In the genomic region with DNA sequence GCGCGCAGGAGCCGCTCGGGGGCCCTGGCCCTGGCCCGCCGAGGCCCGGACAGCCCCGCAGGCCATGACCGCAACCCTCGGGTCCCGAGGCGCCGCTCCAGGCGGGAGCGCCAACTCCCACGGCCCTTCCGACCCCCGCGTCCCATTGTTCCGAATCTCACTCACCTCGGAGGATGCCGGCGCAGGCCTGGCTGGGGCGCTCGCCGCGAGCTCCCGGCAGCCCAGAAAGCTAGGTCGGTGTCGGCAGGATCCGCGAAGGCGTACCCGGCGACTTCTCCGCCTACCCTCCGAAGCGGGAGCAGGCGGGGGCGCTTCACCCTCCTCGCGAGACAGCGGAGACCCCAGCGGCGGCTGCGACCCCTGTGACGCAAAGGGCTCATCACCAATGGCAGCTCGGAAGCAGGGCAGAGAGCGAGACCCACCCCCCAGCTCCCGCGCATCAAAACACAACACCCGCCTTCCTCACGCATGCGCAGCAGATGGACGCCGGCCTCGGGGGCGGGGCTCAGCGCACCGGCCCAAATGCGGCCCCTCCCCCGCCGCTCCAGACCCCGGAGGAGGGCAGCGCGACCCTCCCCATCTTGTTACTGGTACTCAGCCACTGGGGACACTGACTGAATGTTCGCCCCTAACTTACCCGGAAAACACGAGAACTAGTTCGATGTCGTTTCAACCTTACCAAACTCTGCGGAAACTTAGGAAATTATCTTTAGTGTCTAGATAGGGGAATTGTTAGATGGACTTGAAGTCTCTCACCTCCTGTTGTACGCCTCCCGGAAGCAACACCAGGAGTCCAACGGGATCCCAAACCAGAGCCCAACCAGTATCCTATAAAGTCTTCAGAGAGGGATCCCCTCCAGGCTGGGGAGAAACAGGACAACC, we compare ENCODE assay signal across 8 cellular contexts. TPM values are rescaled to one million over a fixed set of nuclear protein-coding genes. Genes with fewer than 3 reads are reported as not detected.
A peak's percentile ranks its signal among the peaks of the same experiment; 100 is the strongest.
DNase-seq lines count a peak whose midpoint lies in the region; ATAC-seq and TF ChIP-seq lines count a peak whose summit lies in the region.

No MANE protein-coding gene starts in this region.

- no peaks in the 10 kb centered on the region for H3K36me3 ChIP-seq in CD4-positive, alpha-beta memory T cell (ENCODE audit: insufficient read depth, low read length)
- H3K36me3 ChIP-seq in lower lobe of right lung = no peaks in the 10 kb centered on the region

- no peaks in the 10 kb centered on the region for H3K27me3 Mint-ChIP-seq in CD4-positive, alpha-beta memory T cell
- no peaks in the 10 kb centered on the region for H3K27me3 Mint-ChIP-seq in activated CD8-positive, alpha-beta T cell treated with anti-CD3 and anti-CD28 coated beads for 36 hours

- H3K4me3 Mint-ChIP-seq in CD4-positive, alpha-beta memory T cell = peak overlapping the region; percentile 92 to 99 (median 97)
- peak overlapping the region; percentile 86 for H3K4me3 Mint-ChIP-seq in activated CD8-positive, alpha-beta T cell treated with anti-CD3 and anti-CD28 coated beads for 36 hours

- peaks cover 27 to 66% (median 49%) of the 10 kb centered on the region in 4 donors for H3K4me1 Mint-ChIP-seq in CD4-positive, alpha-beta memory T cell
- H3K4me1 Mint-ChIP-seq in activated CD8-positive, alpha-beta T cell treated with anti-CD3 and anti-CD28 coated beads for 36 hours (ENCODE audit: low read depth) = peaks cover 50% of the 10 kb centered on the region

- TF ChIP-seq CTCF in activated CD8-positive, alpha-beta T cell treated with anti-CD3 and anti-CD28 coated beads for 36 hours (IDR thresholded peaks at IDR 0.05) = no peak
- TF ChIP-seq CTCF in lower lobe of right lung (IDR thresholded peaks at IDR 0.05) = no peak

- intact Hi-C loops in CD4-positive, alpha-beta memory T cell (cut with micrococcal nuclease) = loop anchor here (1.0 to 2.0 kb wide), 2 partner anchors 25 to 714 kb away; partner anchors contain the start of genes BAG1, CHMP5 and RIGI
- intact Hi-C loops in activated CD8-positive, alpha-beta T cell treated with anti-CD3 and anti-CD28 coated beads for 36 hours (cut with micrococcal nuclease) = loop anchor here (2.0 kb wide), 1 partner anchor 24 kb away; the partner anchor contains the start of gene RIGI
- intact Hi-C loops in lower lobe of right lung (cut with DNase I) = no loop called here

- peaks cover 46% of the 10 kb centered on the region for H3K4me1 ChIP-seq in CD4-positive, alpha-beta memory T cell (ENCODE audit: insufficient read depth, low read length)
- peaks cover 22% of the 10 kb centered on the region for H3K4me1 ChIP-seq in lower lobe of right lung

- no peaks in the 10 kb centered on the region for H3K27me3 ChIP-seq in CD4-positive, alpha-beta memory T cell (ENCODE audit: insufficient read depth, low read length)
- no peaks in the 10 kb centered on the region for H3K27me3 ChIP-seq in lower lobe of right lung (ENCODE audit: low read depth)

- H3K4me3 ChIP-seq in CD4-positive, alpha-beta memory T cell (ENCODE audit: low read length in 2 of 2) = peak overlapping the region; percentile 93 to 98
- peak overlapping the region; percentile 79 for H3K4me3 ChIP-seq in lower lobe of right lung

- peak; percentile 95 to 99 (median 95) for DNase-seq in CD4-positive, alpha-beta memory T cell
- peak; percentile 85 for DNase-seq in HK-2 (ENCODE audit: unreplicated experiment)
- DNase-seq in NCI-H82 treated with DMSO at 0.1 percent for 48 hours (lab: John Stamatoyannopoulos, UW; ENCODE audit: unreplicated experiment) = peak; percentile 84
- DNase-seq in activated CD8-positive, alpha-beta T cell treated with anti-CD3 and anti-CD28 coated beads for 36 hours = peak; percentile 95
- DNase-seq in ecto neural progenitor cell (ENCODE audit: low spot score) = peak; percentile 98
- peak; percentile 92 for DNase-seq in lower lobe of right lung
- peak; percentile 87 to 88 (median 88) for DNase-seq in stimulated activated CD4-positive, alpha-beta T cell treated with anti-CD3 and anti-CD28 coated beads, TNF-alpha, amount 100 ng/mL, for 24 hours (ENCODE audit: low read depth in 3 of 3)

- H3K27ac Mint-ChIP-seq in CD4-positive, alpha-beta memory T cell = peak overlapping the region; percentile 92 to 100 (median 98)
- peak overlapping the region; percentile 100 for H3K27ac Mint-ChIP-seq in activated CD8-positive, alpha-beta T cell treated with anti-CD3 and anti-CD28 coated beads for 36 hours

- CTCF ChIA-PET in CD4-positive, alpha-beta memory T cell (lab: Charles Lee; ENCODE audit: partially characterized antibody) = interaction anchor here (0.9 to 5.8 kb wide), 12 partner anchors 13 to 172 kb away, joined by 3 to 72 read pairs (median 11); partner anchors contain the start of genes ACO1, NDUFB6 and RIGI
- CTCF ChIA-PET in activated CD8-positive, alpha-beta T cell treated with anti-CD3 and anti-CD28 coated beads for 36 hours (lab: Charles Lee) = interaction anchor here (0.6 to 3.7 kb wide), 8 partner anchors 15 to 594 kb away, joined by 3 to 22 read pairs (median 6); partner anchors contain the start of genes NDUFB6 and RIGI

- H3K9me3 ChIP-seq in CD4-positive, alpha-beta memory T cell (ENCODE audit: control insufficient read depth in 1 of 2, low read length in 2 of 2) = no peaks in the 10 kb centered on the region
- no peaks in the 10 kb centered on the region for H3K9me3 ChIP-seq in lower lobe of right lung

- POLR2A ChIA-PET in CD4-positive, alpha-beta memory T cell (lab: Charles Lee; ENCODE audit: partially characterized antibody) = interaction anchor here (0.8 to 4.7 kb wide), 14 partner anchors 10 to 474 kb away, joined by 3 to 69 read pairs (median 8); partner anchors contain the start of genes ACO1, DNAJA1, NDUFB6 and RIGI
- POLR2A ChIA-PET in activated CD8-positive, alpha-beta T cell treated with anti-CD3 and anti-CD28 coated beads for 36 hours (lab: Charles Lee) = interaction anchor here (0.7 to 2.7 kb wide), 8 partner anchors 10 to 474 kb away, joined by 3 to 13 read pairs (median 5); partner anchors contain the start of genes DNAJA1, NDUFB6 and RIGI

- peaks cover under 1 to 30% of the 10 kb centered on the region in 2 donors for H3K36me3 Mint-ChIP-seq in CD4-positive, alpha-beta memory T cell
- H3K36me3 Mint-ChIP-seq in activated CD8-positive, alpha-beta T cell treated with anti-CD3 and anti-CD28 coated beads for 36 hours (ENCODE audit: low read depth) = peaks cover 37% of the 10 kb centered on the region

- peaks cover 0 to 3% (median 0%) of the 10 kb centered on the region in 8 donors for H3K9me3 Mint-ChIP-seq in CD4-positive, alpha-beta memory T cell
- H3K9me3 Mint-ChIP-seq in activated CD8-positive, alpha-beta T cell treated with anti-CD3 and anti-CD28 coated beads for 36 hours = no peaks in the 10 kb centered on the region

- ATAC-seq in GM19455 (IDR thresholded peaks at IDR 0.05; ENCODE audit: unreplicated experiment) = peak; percentile 61
- peak; percentile 72 for ATAC-seq in activated CD8-positive, alpha-beta T cell treated with anti-CD3 and anti-CD28 coated beads for 36 hours
- peak; percentile 91 to 93 for ATAC-seq in lower lobe of right lung

- H3K27ac ChIP-seq in CD4-positive, alpha-beta memory T cell (ENCODE audit: low read depth, low read length) = peak overlapping the region; percentile 88
- peak overlapping the region; percentile 89 for H3K27ac ChIP-seq in lower lobe of right lung

RNA-seq across cellular contexts. Expression of gene SMIM27, which starts 1.3 kb away (rescaled TPM):
- 10 to 100 TPM; 32.1 to 37.8 TPM for total RNA-seq in CD4-positive, alpha-beta memory T cell
- 100 to 1,000 TPM in 1 of 2 donors, 10 to 100 TPM in 1; 42.4 to 115 TPM for polyA plus RNA-seq in CD4-positive, alpha-beta memory T cell
- 10 to 100 TPM; 28.0 to 30.9 TPM for total RNA-seq in activated CD8-positive, alpha-beta T cell treated with anti-CD3 and anti-CD28 coated beads for 36 hours
- total RNA-seq in lower lobe of right lung = 12.3 TPM

RNA-seq across cellular contexts. Expression of gene TOPORS, which starts 1.5 kb away (rescaled TPM):
- 10 to 100 TPM; 24.1 to 24.6 TPM for total RNA-seq in CD4-positive, alpha-beta memory T cell
- 10 to 100 TPM; 24.4 to 32.4 TPM for polyA plus RNA-seq in CD4-positive, alpha-beta memory T cell
- total RNA-seq in activated CD8-positive, alpha-beta T cell treated with anti-CD3 and anti-CD28 coated beads for 36 hours = 10 to 100 TPM; 13.3 to 14.2 TPM
- total RNA-seq in lower lobe of right lung = 15.4 TPM

RNA-seq across cellular contexts. Expression of gene NDUFB6, which starts 22.1 kb away (rescaled TPM):
- 10 to 100 TPM; 18.2 to 21.0 TPM for total RNA-seq in CD4-positive, alpha-beta memory T cell
- polyA plus RNA-seq in CD4-positive, alpha-beta memory T cell = 10 to 100 TPM; 65.4 to 83.7 TPM
- 10 to 100 TPM; 61.4 to 63.4 TPM for total RNA-seq in activated CD8-positive, alpha-beta T cell treated with anti-CD3 and anti-CD28 coated beads for 36 hours
- 39.0 TPM for total RNA-seq in lower lobe of right lung

RNA-seq across cellular contexts. Expression of gene RIGI, which starts 24.9 kb away (rescaled TPM):
- total RNA-seq in CD4-positive, alpha-beta memory T cell = 10 to 100 TPM; 29.0 to 32.0 TPM
- 10 to 100 TPM; 19.4 to 22.1 TPM for polyA plus RNA-seq in CD4-positive, alpha-beta memory T cell
- 1 to 10 TPM; 5.4 to 5.6 TPM for total RNA-seq in activated CD8-positive, alpha-beta T cell treated with anti-CD3 and anti-CD28 coated beads for 36 hours
- total RNA-seq in lower lobe of right lung = 24.6 TPM

Comparison
In these comparisons a context has a peak if more than half of its experiments do, and no peak if none do; other contexts are left out.
1. Peak in every context shown above with its lines: DNase-seq, ATAC-seq, H3K4me3 ChIP-seq and H3K27ac ChIP-seq.